26 cellular contexts compared by ENCODE assay signal in the genomic region with DNA sequence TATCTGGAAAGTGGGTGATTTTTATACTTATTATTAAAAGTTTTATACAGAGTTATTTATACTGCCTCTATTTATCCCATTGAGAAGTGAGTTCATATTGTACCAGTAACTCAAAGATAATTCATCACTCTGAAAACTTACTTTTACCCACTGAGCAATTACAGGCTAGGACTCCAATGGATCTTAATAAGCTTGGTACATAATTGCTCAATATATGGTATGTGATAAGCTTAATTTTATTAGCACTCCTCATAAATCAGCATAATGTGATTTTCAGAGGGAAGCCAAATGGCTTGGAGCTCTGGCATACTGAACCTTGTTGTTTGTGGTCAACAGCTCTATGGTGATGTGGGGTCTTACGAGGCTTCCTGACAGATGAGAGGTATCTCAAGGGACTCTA. TPM values are rescaled to one million over a fixed set of nuclear protein-coding genes. Genes with fewer than 3 reads are reported as not detected.
DNase-seq lines count a peak whose midpoint lies in the region; ATAC-seq, FAIRE-seq and TF ChIP-seq lines count a peak whose summit lies in the region.
"Had no signal": no experiment of that assay in that cellular context is flagged by ENCODE, and none has a peak within 500 bp of the region (broad histone marks: within the 10 kb centered on the region; RNA-seq: fewer than 3 reads in every experiment).

No MANE protein-coding gene starts in this region.

- WGBS in small intestine, 3 donors, result 15 to 58% (median 33%) methylated on average over 1 of the region's 1 CpG

- CTCF ChIA-PET in endothelial cell of umbilical vein (lab: Charles Lee), result interaction anchor here (0.8 to 3.1 kb wide), 12 partner anchors 9 to 258 kb away, joined by 3 to 17 read pairs (median 4); no protein-coding TSS in a partner anchor

- DNase-seq in NCI-H82 (lab: John Stamatoyannopoulos, UW), result peak; percentile 62
- DNase-seq in endothelial cell of umbilical vein (ENCODE audit: low read depth, low spot score), result no peak
- DNase-seq in small intestine, result peak; percentile 44
- DNase-seq in HCEC 1CT, result no peak
- no peak for DNase-seq in activated T-cell treated with anti-CD3 and anti-CD28 coated beads for 4 hours
- DNase-seq: CD4-positive, alpha-beta T cell; COR-L47; H9; HFFc6; NCI-H1048; NCI-H1417; NCI-H1694 treated with DMSO at 0.1 percent for 48 hours; NCI-H2081 treated with DMSO at 0.1 percent for 48 hours; NCI-H2171 treated with DMSO at 0.1 percent for 48 hours; NCI-H345; NCI-H510A treated with DMSO at 0.1 percent for 48 hours; NCI-H748 treated with DMSO at 0.1 percent for 48 hours; NK-92 treated with Interleukin-12 subunit alpha and Interleukin-12 subunit beta, amount 100 ng/mL, for 24 hours; PC-3 had no signal

- no peak overlapping the region for H2AFZ ChIP-seq in endothelial cell of umbilical vein (ENCODE audit: low read depth, low read length)

- H4K20me1 ChIP-seq in BLaER1 treated with 17β-estradiol and CSF1 and Interleukin-3, amounts not matched to agents 10 nM and 100 nM, result no peaks in the 10 kb centered on the region
- H4K20me1 ChIP-seq in endothelial cell of umbilical vein (replicated peaks; ENCODE audit: control insufficient read depth, extremely low read depth, insufficient read depth, low read length), result no peaks in the 10 kb centered on the region

- no peak overlapping the region for H3K4me3 ChIP-seq in BLaER1 treated with 17β-estradiol and CSF1 and Interleukin-3, amounts not matched to agents 10 nM and 100 nM
- H3K4me3 ChIP-seq in endothelial cell of umbilical vein (replicated peaks in 1 of 3; ENCODE audit: insufficient read depth in 1 of 3, low read depth in 1 of 3, low read length in 3 of 3) (no peak overlapping the region), small intestine (ENCODE audit: low read depth in 1 of 2, low read length in 2 of 2) (no peak overlapping the region)
- H3K4me3 ChIP-seq: A549, GM23338 had no signal

- H3K9me1 ChIP-seq in endothelial cell of umbilical vein (replicated peaks; ENCODE audit: control insufficient read depth, extremely low read depth, insufficient read depth, low read length), result no peaks in the 10 kb centered on the region

- no peak overlapping the region for H3K27ac ChIP-seq in BLaER1 treated with 17β-estradiol and CSF1 and Interleukin-3, amounts not matched to agents 10 nM and 100 nM
- no peak overlapping the region for H3K27ac ChIP-seq in endothelial cell of umbilical vein (ENCODE audit: insufficient read depth, low read depth, low read length)
- H3K27ac ChIP-seq in small intestine (ENCODE audit: low read depth in 1 of 2, low read length in 1 of 2), result no peak overlapping the region
- H3K27ac ChIP-seq: A549, KMS-11 had no signal

- dilution Hi-C loops in endothelial cell of umbilical vein (cut with MboI; ENCODE audit: extremely low pct_ligation_motif_present, low sequenced_read_pairs), result no loop called here

- no peaks in the 10 kb centered on the region for H3K36me3 ChIP-seq in BLaER1 treated with 17β-estradiol and CSF1 and Interleukin-3, amounts not matched to agents 10 nM and 100 nM
- H3K36me3 ChIP-seq in endothelial cell of umbilical vein (ENCODE audit: control insufficient read depth in 2 of 2, extremely low read depth in 1 of 2, insufficient read depth in 2 of 2, low read length in 2 of 2) (no peaks in the 10 kb centered on the region), small intestine (ENCODE audit: control insufficient read depth in 2 of 2, insufficient read depth in 2 of 2, low read length in 2 of 2) (no peaks in the 10 kb centered on the region)

- peak overlapping the region in 8 of 11 experiments; percentile 14 to 60 (median 26); a peak in 14 of 22 replicates for H3K4me2 ChIP-seq in BLaER1 treated with 17β-estradiol and CSF1 and Interleukin-3, amounts not matched to agents 10 nM and 100 nM
- no peak overlapping the region for H3K4me2 ChIP-seq in endothelial cell of umbilical vein (ENCODE audit: insufficient read depth, low read length)
- H3K4me2 ChIP-seq: A549, GM23338, KMS-11 had no signal

- no peak for TF ChIP-seq POLR2A in endothelial cell of umbilical vein (IDR thresholded peaks at IDR 0.05; ENCODE audit: low read depth, low read length)

- H3K4me1 ChIP-seq in BLaER1 treated with 17β-estradiol and CSF1 and Interleukin-3, amounts not matched to agents 10 nM and 100 nM, result peaks cover 0 to 13% (median 9%) of the 10 kb centered on the region in 10 experiments; a peak in 15 of 20 replicates
- H3K4me1 ChIP-seq in endothelial cell of umbilical vein (ENCODE audit: control insufficient read depth, extremely low read depth, insufficient read depth, low read length), result no peaks in the 10 kb centered on the region
- no peaks in the 10 kb centered on the region for H3K4me1 ChIP-seq in small intestine (ENCODE audit: control insufficient read depth in 2 of 2, insufficient read depth in 1 of 2, low read depth in 1 of 2, low read length in 1 of 2)
- H3K4me1 ChIP-seq: A549 had no signal

- no peaks in the 10 kb centered on the region for H3K27me3 ChIP-seq in BLaER1 treated with 17β-estradiol and CSF1 and Interleukin-3, amounts not matched to agents 10 nM and 100 nM
- H3K27me3 ChIP-seq in endothelial cell of umbilical vein (ENCODE audit: control insufficient read depth in 2 of 2, insufficient read depth in 2 of 2, low read length in 2 of 2) (peaks cover 0 to 6% of the 10 kb centered on the region in 2 experiments), small intestine (ENCODE audit: control insufficient read depth in 2 of 2, insufficient read depth in 2 of 2, low read length in 2 of 2) (no peaks in the 10 kb centered on the region)

- intact Hi-C loops in endothelial cell of umbilical vein (cut with micrococcal nuclease), result loop anchor here (2.0 to 10.0 kb wide), 2 partner anchors 61 to 255 kb away; no protein-coding TSS in a partner anchor

- POLR2A ChIA-PET in endothelial cell of umbilical vein (lab: Charles Lee), result no interaction called here

- BruUV-seq in endothelial cell of umbilical vein (replicated peaks; lab: Mats Ljungman, UMichigan), result no TSS peak

- H3K9me3 ChIP-seq in BLaER1 treated with 17β-estradiol and CSF1 and Interleukin-3, amounts not matched to agents 10 nM and 100 nM (replicated peaks in 1 of 11), result 0 out of 22 replicates have a peak, but pooled peaks cover 0 to under 1% (median 0%) of the 10 kb centered on the region in 11 experiments
- H3K9me3 ChIP-seq in endothelial cell of umbilical vein (replicated peaks; ENCODE audit: control insufficient read depth, insufficient read depth, low read length) (no peaks in the 10 kb centered on the region), small intestine (ENCODE audit: control insufficient read depth, low read depth) (no peaks in the 10 kb centered on the region)
- H3K9me3 ChIP-seq: A549 had no signal

- no peaks in the 10 kb centered on the region for H3K79me2 ChIP-seq in endothelial cell of umbilical vein (ENCODE audit: control insufficient read depth, insufficient read depth, low read length)

- ATAC-seq in GM18907 (IDR thresholded peaks at IDR 0.05; ENCODE audit: unreplicated experiment), result no peak
- ATAC-seq: PC-3 had no signal

- TF ChIP-seq CTCF in endothelial cell of umbilical vein (IDR thresholded peaks at IDR 0.05; ENCODE audit: extremely low read depth in 1 of 2, insufficient read depth in 1 of 2, low read depth in 1 of 2, low read length in 2 of 2), result no peak

- H3K9ac ChIP-seq in BLaER1 treated with 17β-estradiol and CSF1 and Interleukin-3, amounts not matched to agents 10 nM and 100 nM, result no peak overlapping the region
- no peak overlapping the region for H3K9ac ChIP-seq in endothelial cell of umbilical vein (replicated peaks; ENCODE audit: extremely low read depth, insufficient read depth, low read length)
- H3K9ac ChIP-seq: KMS-11 had no signal

- peak; percentile 18 for FAIRE-seq in endothelial cell of umbilical vein (lab: Jason Lieb, UNC)
- FAIRE-seq in small intestine (lab: Jason Lieb, UNC), result no peak
- FAIRE-seq: A549, G401.6 had no signal

TF ChIP-seq in endothelial cell of umbilical vein, 7 proteins besides CTCF, POLR2A, EP300 and RAD21:
- TF ChIP-seq FOS (IDR thresholded peaks at IDR 0.05; ENCODE audit: borderline replicate concordance, insufficient read depth, low read length) (no peak), GATA2 (IDR thresholded peaks at IDR 0.05; ENCODE audit: insufficient read depth, insufficient read length, low read depth, low read length) (no peak)

RNA-seq across cellular contexts. Expression of a gene that starts 26.4 kb away (rescaled TPM):
- total RNA-seq in endothelial cell of umbilical vein, result not detected in 2 replicates
- polyA plus RNA-seq in endothelial cell of umbilical vein (not detected in 2 replicates), small intestine (not detected)
- not detected in 2 replicates for polyA plus RNA-seq in endothelial cell of umbilical vein (2011; cell fraction: cytosol; rRNA removed)
- polyA plus RNA-seq in endothelial cell of umbilical vein (2011; cell fraction: nucleus; rRNA removed), result not detected in 2 replicates
- polyA plus RNA-seq in endothelial cell of umbilical vein (2012), result not detected in 2 replicates
- not detected in 2 replicates for polyA minus RNA-seq in endothelial cell of umbilical vein
- not detected for polyA minus RNA-seq in endothelial cell of umbilical vein (2011; cell fraction: cytosol; rRNA and poly(A)+ RNA removed)
- polyA minus RNA-seq in endothelial cell of umbilical vein (2011; cell fraction: nucleus; rRNA and poly(A)+ RNA removed), result not detected in 2 replicates
- total RNA-seq: CD4-positive, alpha-beta T cell; GM23338; H9; HFFc6; PC-3 had no signal
- polyA plus RNA-seq: A549, GM23338, IgD-negative memory B cell had no signal

RNA-seq across cellular contexts. Expression of a gene that starts 58.7 kb away (rescaled TPM):
- total RNA-seq in endothelial cell of umbilical vein, result not detected in 2 replicates
- polyA plus RNA-seq in endothelial cell of umbilical vein (not detected in 2 replicates), small intestine (100 to 1,000 TPM; 145 to 295 (median 212) TPM)
- not detected in 2 replicates for polyA plus RNA-seq in endothelial cell of umbilical vein (2011; cell fraction: cytosol; rRNA removed)
- not detected in 2 replicates for polyA plus RNA-seq in endothelial cell of umbilical vein (2011; cell fraction: nucleus; rRNA removed)
- not detected in 2 replicates for polyA plus RNA-seq in endothelial cell of umbilical vein (2012)
- polyA minus RNA-seq in endothelial cell of umbilical vein, result not detected in 2 replicates
- not detected for polyA minus RNA-seq in endothelial cell of umbilical vein (2011; cell fraction: cytosol; rRNA and poly(A)+ RNA removed)
- polyA minus RNA-seq in endothelial cell of umbilical vein (2011; cell fraction: nucleus; rRNA and poly(A)+ RNA removed), result not detected in 2 replicates
- total RNA-seq: GM23338, H9, HFFc6 had no signal
- polyA plus RNA-seq: A549, GM23338, IgD-negative memory B cell had no signal

Comparison
In these comparisons a context has a peak if more than half of its experiments do, and no peak if none do; other contexts are left out.
1. DNase-seq: peak in NCI-H82 (single experiment) and small intestine (single experiment); none in endothelial cell of umbilical vein (single experiment), HCEC 1CT (single experiment) and activated T-cell treated with anti-CD3 and anti-CD28 coated beads for 4 hours (single experiment).
2. RNA of a gene that starts 58.7 kb away (polyA plus RNA-seq): 145 to 295 TPM in small intestine; not detected in endothelial cell of umbilical vein; every median in the first group is over 100 times any median in the second.